In genomic region chr4:181897935-181898334, GRCh38 we compare ENCODE assay signal across 26 cellular contexts.
DNase-seq lines count a peak whose midpoint lies in the region; ATAC-seq, FAIRE-seq and TF ChIP-seq lines count a peak whose summit lies in the region.
"Had no signal": no experiment of that assay in that cellular context is flagged by ENCODE, and none has a peak within 500 bp of the region (broad histone marks: within the 10 kb centered on the region; RNA-seq: fewer than 3 reads in every experiment).

No MANE protein-coding gene starts in this region.

- ATAC-seq in HepG2, result no peak
- no peak for ATAC-seq in right lobe of liver
- ATAC-seq: activated CD8-positive, alpha-beta T cell treated with anti-CD3 and anti-CD28 coated beads, Interleukin-2, amount 10 ng/mL, durations not matched to agents 7 days and 5 days; activated T-cell treated with anti-CD3 and anti-CD28 coated beads, Interleukin-2, amount 50 U/mL, for 4 hours; T-helper 17 cell; WTC11 had no signal

- no peaks in the 10 kb centered on the region for H3K4me1 ChIP-seq in HepG2 (ENCODE audit: insufficient read depth, low read length)
- no peaks in the 10 kb centered on the region for H3K4me1 ChIP-seq in right lobe of liver
- no peaks in the 10 kb centered on the region for H3K4me1 ChIP-seq in adipocyte (ENCODE audit: control insufficient read depth, insufficient read depth, low read length)
- H3K4me1 ChIP-seq: spleen had no signal

- H3K9ac ChIP-seq in HepG2 (ENCODE audit: insufficient read depth, low read depth, low read length), result no peak overlapping the region
- H3K9ac ChIP-seq in adipocyte (ENCODE audit: low read length), result no peak overlapping the region

- H3K9me3 ChIP-seq in HepG2 (ENCODE audit: low read length) (no peaks in the 10 kb centered on the region), right lobe of liver (no peaks in the 10 kb centered on the region), adipocyte (ENCODE audit: control insufficient read depth, low read length) (no peaks in the 10 kb centered on the region)
- H3K9me3 ChIP-seq: thoracic aorta had no signal

- POLR2A ChIA-PET in HepG2 (lab: Yijun Ruan, JAX), result no interaction called here

- BruUV-seq in HepG2 (replicated peaks; lab: Mats Ljungman, UMichigan), result no TSS peak

- H3K27ac ChIP-seq in HepG2 (ENCODE audit: extremely low read length, insufficient read depth, low read length), result no peak overlapping the region
- H3K27ac ChIP-seq in right lobe of liver, result no peak overlapping the region
- H3K27ac ChIP-seq: spleen, thoracic aorta had no signal

- no peaks in the 10 kb centered on the region; a peak in 1 of 5 replicates for H3K27me3 ChIP-seq in HepG2 (ENCODE audit: control insufficient read depth in 1 of 2, insufficient read depth in 2 of 2, low read length in 2 of 2)
- H3K27me3 ChIP-seq in right lobe of liver, result no peaks in the 10 kb centered on the region
- no peaks in the 10 kb centered on the region for H3K27me3 ChIP-seq in adipocyte (replicated peaks; ENCODE audit: control insufficient read depth, insufficient read depth, low read length)
- H3K27me3 ChIP-seq: spleen had no signal

- H3K79me2 ChIP-seq in HepG2 (ENCODE audit: insufficient read depth, low read length), result no peaks in the 10 kb centered on the region

- intact Hi-C loops in HepG2 (cut with micrococcal nuclease; ENCODE audit: unreplicated experiment) (no loop called here), right lobe of liver (cut with DNase I) (no loop called here)

- TF ChIP-seq CTCF in HepG2 (CRISPR knock-in tag; IDR thresholded peaks at IDR 0.05) (no peak), right lobe of liver (IDR thresholded peaks at IDR 0.05) (no peak), fibroblast of pulmonary artery (IDR thresholded peaks at IDR 0.05; ENCODE audit: low read length, missing control alignments) (no peak)

- H2AFZ ChIP-seq in HepG2 (ENCODE audit: low read length), result no peak overlapping the region

- in situ Hi-C loops in HepG2 (cut with HindIII; ENCODE audit: extremely low pct_ligation_motif_present, low pct_unique_long_range_greater_than_20kb), result no loop called here

- WGBS in HepG2 (ENCODE audit: low lambda C conversion rate), result 21% methylated on average over 2 of the region's 2 CpGs
- WGBS in right lobe of liver (ENCODE audit: insufficient coverage, low coverage, low lambda C conversion rate, missing lambda C conversion rate), result 38% methylated on average over 2 of the region's 2 CpGs

- H3K36me3 ChIP-seq in HepG2 (replicated peaks in 1 of 2; ENCODE audit: control insufficient read depth in 1 of 2, insufficient read depth in 2 of 2, low read length in 2 of 2) (no peaks in the 10 kb centered on the region), right lobe of liver (no peaks in the 10 kb centered on the region), adipocyte (ENCODE audit: control insufficient read depth, insufficient read depth, low read length, severe bottlenecking) (no peaks in the 10 kb centered on the region)
- H3K36me3 ChIP-seq: spleen, thoracic aorta had no signal

- no peak for FAIRE-seq in HepG2 (lab: Jason Lieb, UNC)
- FAIRE-seq: A204.1, GM18507, H1 had no signal

- DNase-seq in HepG2 (ENCODE audit: low spot score) (no peak), right lobe of liver (no peak), adipocyte (ENCODE audit: low read depth) (peak; percentile 83), fibroblast of pulmonary artery (ENCODE audit: low read depth) (peak; percentile 44), activated gamma-delta T cell treated with Interleukin-2 at 50 U/mL for 16 hours (no peak), 8988T (no peak), DMS79 treated with DMSO at 0.1 percent for 48 hours (lab: John Stamatoyannopoulos, UW) (no peak)
- no peak for DNase-seq in stimulated activated CD4-positive, alpha-beta T cell treated with anti-CD3 and anti-CD28 coated beads, Interleukin-1b, Interleukin-23, amount 100 ng/mL, for 48 hours
- DNase-seq: activated CD8-positive, alpha-beta T cell treated with anti-CD3 and anti-CD28 coated beads, Interleukin-2, amount 10 ng/mL, durations not matched to agents 7 days and 5 days; activated T-cell treated with anti-CD3 and anti-CD28 coated beads, Interleukin-2, amount 50 U/mL, for 4 hours; CD4-positive, alpha-beta memory T cell; DMS79; effector CD8-positive, alpha-beta T cell; hypothalamus; KBM-7; kidney glomerular epithelial cell; NCI-H1092 treated with DMSO at 0.1 percent for 48 hours; NCI-H524; SIG-M5; spleen; T-helper 17 cell had no signal

- CTCF ChIA-PET in HepG2 (lab: Yijun Ruan, JAX; ENCODE audit: low intra/inter-chr PET ratio, low total read pairs), result no interaction called here

- H3K4me3 ChIP-seq in HepG2 (replicated peaks in 1 of 3; ENCODE audit: insufficient read depth in 1 of 3, low read depth in 2 of 3, low read length in 3 of 3) (no peak overlapping the region), right lobe of liver (no peak overlapping the region), adipocyte (ENCODE audit: low read length) (no peak overlapping the region), fibroblast of pulmonary artery (replicated peaks; ENCODE audit: low read depth, low read length) (no peak overlapping the region)
- H3K4me3 ChIP-seq: spleen, thoracic aorta had no signal

- no peak for TF ChIP-seq RAD21 in HepG2 (CRISPR knock-in tag; IDR thresholded peaks at IDR 0.05)

- H3K4me2 ChIP-seq in HepG2 (ENCODE audit: low read depth, low read length), result no peak overlapping the region

- H4K20me1 ChIP-seq in HepG2 (ENCODE audit: insufficient read depth, low read length), result no peaks in the 10 kb centered on the region

- TF ChIP-seq EP300 in HepG2 (IDR thresholded peaks at IDR 0.05; ENCODE audit: low read depth in 2 of 2, low read length in 2 of 2) (no peak), HepG2 (CRISPR knock-in tag; IDR thresholded peaks at IDR 0.05; ENCODE audit: borderline replicate concordance) (no peak)

- TF ChIP-seq POLR2A in HepG2 (IDR thresholded peaks at IDR 0.05; ENCODE audit: insufficient read depth in 1 of 2, low read depth in 2 of 2, low read length in 2 of 2) (no peak), right lobe of liver (IDR thresholded peaks at IDR 0.05) (no peak)

TF ChIP-seq in HepG2, 621 proteins besides CTCF, POLR2A, EP300 and RAD21:
- TF ChIP-seq ELF3 (CRISPR knock-in tag; IDR thresholded peaks at IDR 0.05), result no peak
- TF ChIP-seq MED1 (CRISPR knock-in tag; IDR thresholded peaks at IDR 0.05), result no peak
- no peak for TF ChIP-seq IRF9 (CRISPR knock-in tag; IDR thresholded peaks at IDR 0.05; ENCODE audit: borderline replicate concordance)
- TF ChIP-seq ZNF703 (CRISPR knock-in tag; IDR thresholded peaks at IDR 0.05; ENCODE audit: borderline replicate concordance), result no peak
- peak; percentile 66 for TF ChIP-seq CREB1 (IDR thresholded peaks at IDR 0.05)
- no peak for TF ChIP-seq CREB1 (CRISPR knock-in tag; IDR thresholded peaks at IDR 0.05)
- no peak for TF ChIP-seq MAFF (IDR thresholded peaks at IDR 0.05; ENCODE audit: low read depth, low read length)
- TF ChIP-seq HMGXB3 (CRISPR knock-in tag; IDR thresholded peaks at IDR 0.05; ENCODE audit: borderline replicate concordance), result no peak
TF ChIP-seq in HepG2: peak in this region for 1.

Comparison
In these comparisons a context has a peak if more than half of its experiments do, and no peak if none do; other contexts are left out.
1. DNase-seq: peak in adipocyte (single experiment) and fibroblast of pulmonary artery (single experiment); none in HepG2 (single experiment), right lobe of liver (0 of 3), activated gamma-delta T cell treated with Interleukin-2 at 50 U/mL for 16 hours (single experiment), stimulated activated CD4-positive, alpha-beta T cell treated with anti-CD3 and anti-CD28 coated beads, Interleukin-1b, Interleukin-23, amount 100 ng/mL, for 48 hours (single experiment), 8988T (single experiment) and DMS79 treated with DMSO at 0.1 percent for 48 hours (single experiment).